In the genomic region with DNA sequence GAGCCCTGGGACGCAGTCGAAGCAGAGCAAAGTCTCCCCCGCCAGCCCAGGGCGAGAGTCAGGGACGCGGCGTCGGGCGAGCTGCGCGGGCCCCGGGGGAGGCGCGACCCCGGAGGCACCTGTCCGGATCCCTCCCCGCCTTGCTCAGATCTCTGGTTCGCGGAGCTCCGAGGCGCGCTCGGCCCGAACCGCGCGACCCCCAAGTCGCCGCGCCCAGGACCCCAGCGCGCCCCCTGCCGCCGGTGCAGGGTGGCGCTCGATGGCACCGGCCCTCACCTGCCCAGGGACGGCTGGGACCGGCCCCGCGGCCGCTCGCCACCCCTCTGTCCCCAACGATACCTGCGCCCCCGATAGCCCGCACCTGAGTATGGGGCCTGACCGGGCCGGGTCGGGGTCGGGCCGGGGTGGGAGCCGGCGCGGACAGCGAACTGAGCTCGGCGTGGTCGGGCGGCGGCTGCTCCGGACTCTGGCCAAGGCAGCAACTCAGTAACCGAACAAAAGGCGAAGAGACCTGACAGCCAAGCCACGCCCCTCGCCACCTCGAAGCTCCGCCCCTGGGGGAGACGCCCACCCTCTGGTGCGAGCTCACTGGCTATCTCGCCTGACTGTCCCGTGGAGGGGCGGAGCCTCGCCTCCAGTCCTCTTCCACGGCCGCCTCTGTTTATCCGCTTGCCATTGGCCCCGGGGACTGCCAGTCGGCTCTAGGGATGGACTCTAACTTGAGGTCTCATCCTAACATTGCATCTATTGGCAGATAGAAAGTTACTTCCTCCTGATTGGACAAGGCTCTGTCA, we compare ENCODE assay signal across 1 cellular context.
A peak's percentile ranks its signal among the peaks of the same experiment; 100 is the strongest.
TF ChIP-seq lines count a peak whose summit lies in the region.

JUP (minus strand) TSS at position 485 of the 794 bp plus-strand sequence. CDS start 14,857 bp downstream, outside the sequence.

TF ChIP-seq in HEK293, 187 proteins besides CTCF, POLR2A, EP300 and RAD21 (continued from another document):
- TF ChIP-seq PATZ1 (tag by site-specific recombination; IDR thresholded peaks at IDR 0.05) (peak; percentile 22; the same call in 1 of the 2 replicates), ZNF48 (tag by site-specific recombination; IDR thresholded peaks at IDR 0.05) (no peak), ZNF785 (tag by site-specific recombination; IDR thresholded peaks at IDR 0.05) (0 out of 2 replicates have a peak, but pooled peaks have one; percentile 24), SP3 (tag by site-specific recombination; IDR thresholded peaks at IDR 0.05) (peak; percentile 98), KLF8 (tag by site-specific recombination; IDR thresholded peaks at IDR 0.05) (peak; percentile 93), SP7 (tag by site-specific recombination; IDR thresholded peaks at IDR 0.05) (0 out of 2 replicates have a peak, but pooled peaks have one; percentile 18), OVOL3 (tag by site-specific recombination; IDR thresholded peaks at IDR 0.05) (no peak), ZNF624 (tag by site-specific recombination; IDR thresholded peaks at IDR 0.05) (no peak), KLF10 (tag by site-specific recombination; IDR thresholded peaks at IDR 0.05) (peak; percentile 97), ZNF843 (tag by site-specific recombination; IDR thresholded peaks at IDR 0.05) (no peak), ZFHX2 (tag by site-specific recombination; conservative IDR thresholded peaks at IDR 0.05) (peak; percentile 65; the same call in 1 of the 2 replicates), KLF9 (tag by site-specific recombination; IDR thresholded peaks at IDR 0.05; ENCODE audit: low read depth) (peak; percentile 92), ZNF169 (tag by site-specific recombination; IDR thresholded peaks at IDR 0.05) (no peak), HOXC10 (CRISPR knock-in tag; IDR thresholded peaks at IDR 0.05) (no peak), ZNF600 (tag by site-specific recombination; IDR thresholded peaks at IDR 0.05) (peak; percentile 99), ZNF629 (tag by site-specific recombination; IDR thresholded peaks at IDR 0.05) (peak; percentile 36; the same call in 1 of the 2 replicates), ZNF670 (tag by site-specific recombination; IDR thresholded peaks at IDR 0.05; ENCODE audit: low read depth) (no peak), ZSCAN5A (tag by site-specific recombination; IDR thresholded peaks at IDR 0.05) (peak; percentile 70; the same call in 1 of the 2 replicates), ZNF112 (tag by site-specific recombination; IDR thresholded peaks at IDR 0.05) (no peak), ZNF660 (tag by site-specific recombination; IDR thresholded peaks at IDR 0.05) (0 out of 2 replicates have a peak, but pooled peaks have one; percentile 85), ZNF398 (tag by site-specific recombination; IDR thresholded peaks at IDR 0.05) (peak; percentile 44; the same call in 1 of the 2 replicates), ZBTB1 (tag by site-specific recombination; IDR thresholded peaks at IDR 0.05) (no peak), IKZF3 (tag by site-specific recombination; IDR thresholded peaks at IDR 0.05) (0 out of 2 replicates have a peak, but pooled peaks have one; percentile 36), ZNF596 (tag by site-specific recombination; IDR thresholded peaks at IDR 0.05) (peak; percentile 68; the same call in 1 of the 2 replicates), ZNF354C (tag by site-specific recombination; IDR thresholded peaks at IDR 0.05; ENCODE audit: borderline replicate concordance, low read depth) (no peak), RBAK (tag by site-specific recombination; IDR thresholded peaks at IDR 0.05) (no peak), BCL11B (tag by site-specific recombination; IDR thresholded peaks at IDR 0.05; ENCODE audit: low read depth) (0 out of 2 replicates have a peak, but pooled peaks have one; percentile 18), GLIS2 (tag by site-specific recombination; IDR thresholded peaks at IDR 0.05) (peak; percentile 61; the same call in 1 of the 2 replicates), BCL11A (tag by site-specific recombination; IDR thresholded peaks at IDR 0.05; ENCODE audit: low read depth) (0 out of 2 replicates have a peak, but pooled peaks have one; percentile 40), ZNF10 (tag by site-specific recombination; IDR thresholded peaks at IDR 0.05) (peak; percentile 97), KLF7 (tag by site-specific recombination; IDR thresholded peaks at IDR 0.05; ENCODE audit: borderline replicate concordance) (0 out of 2 replicates have a peak, but pooled peaks have one; percentile 10), ZBTB48 (tag by site-specific recombination; IDR thresholded peaks at IDR 0.05) (0 out of 2 replicates have a peak, but pooled peaks have one; percentile 51), ZNF324 (tag by site-specific recombination; IDR thresholded peaks at IDR 0.05) (no peak), ZNF830 (tag by site-specific recombination; IDR thresholded peaks at IDR 0.05; ENCODE audit: low read depth) (no peak), SP2 (tag by site-specific recombination; IDR thresholded peaks at IDR 0.05) (peak; percentile 99), PBX3 (CRISPR knock-in tag; IDR thresholded peaks at IDR 0.05) (peak; percentile 96)
- TF ChIP-seq, protein P1, sequence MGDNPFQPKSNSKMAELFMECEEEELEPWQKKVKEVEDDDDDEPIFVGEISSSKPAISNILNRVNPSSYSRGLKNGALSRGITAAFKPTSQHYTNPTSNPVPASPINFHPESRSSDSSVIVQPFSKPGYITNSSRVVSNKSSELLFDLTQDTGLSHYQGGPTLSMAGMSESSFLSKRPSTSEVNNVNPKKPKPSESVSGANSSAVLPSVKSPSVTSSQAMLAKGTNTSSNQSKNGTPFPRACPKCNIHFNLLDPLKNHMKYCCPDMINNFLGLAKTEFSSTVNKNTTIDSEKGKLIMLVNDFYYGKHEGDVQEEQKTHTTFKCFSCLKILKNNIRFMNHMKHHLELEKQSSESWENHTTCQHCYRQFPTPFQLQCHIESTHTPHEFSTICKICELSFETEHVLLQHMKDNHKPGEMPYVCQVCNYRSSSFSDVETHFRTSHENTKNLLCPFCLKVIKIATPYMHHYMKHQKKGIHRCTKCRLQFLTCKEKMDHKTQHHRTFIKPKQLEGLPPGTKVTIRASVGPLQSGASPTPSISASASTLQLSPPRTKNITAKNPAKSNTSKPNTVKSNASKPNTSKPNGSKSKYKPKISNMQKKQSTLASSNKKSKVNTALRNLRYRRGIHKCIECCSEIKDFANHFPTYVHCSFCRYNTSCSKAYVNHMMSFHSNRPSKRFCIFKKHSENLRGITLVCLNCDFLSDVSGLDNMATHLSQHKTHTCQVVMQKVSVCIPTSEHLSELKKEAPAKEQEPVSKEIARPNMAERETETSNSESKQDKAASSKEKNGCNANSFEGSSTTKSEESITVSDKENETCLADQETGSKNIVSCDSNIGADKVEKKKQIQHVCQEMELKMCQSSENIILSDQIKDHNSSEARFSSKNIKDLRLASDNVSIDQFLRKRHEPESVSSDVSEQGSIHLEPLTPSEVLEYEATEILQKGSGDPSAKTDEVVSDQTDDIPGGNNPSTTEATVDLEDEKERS (tag by site-specific recombination; IDR thresholded peaks at IDR 0.05): no peak
- TF ChIP-seq, protein P2, sequence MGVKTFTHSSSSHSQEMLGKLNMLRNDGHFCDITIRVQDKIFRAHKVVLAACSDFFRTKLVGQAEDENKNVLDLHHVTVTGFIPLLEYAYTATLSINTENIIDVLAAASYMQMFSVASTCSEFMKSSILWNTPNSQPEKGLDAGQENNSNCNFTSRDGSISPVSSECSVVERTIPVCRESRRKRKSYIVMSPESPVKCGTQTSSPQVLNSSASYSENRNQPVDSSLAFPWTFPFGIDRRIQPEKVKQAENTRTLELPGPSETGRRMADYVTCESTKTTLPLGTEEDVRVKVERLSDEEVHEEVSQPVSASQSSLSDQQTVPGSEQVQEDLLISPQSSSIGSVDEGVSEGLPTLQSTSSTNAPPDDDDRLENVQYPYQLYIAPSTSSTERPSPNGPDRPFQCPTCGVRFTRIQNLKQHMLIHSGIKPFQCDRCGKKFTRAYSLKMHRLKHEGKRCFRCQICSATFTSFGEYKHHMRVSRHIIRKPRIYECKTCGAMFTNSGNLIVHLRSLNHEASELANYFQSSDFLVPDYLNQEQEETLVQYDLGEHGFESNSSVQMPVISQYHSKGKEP (tag by site-specific recombination; IDR thresholded peaks at IDR 0.05): 0 out of 2 replicates have a peak, but pooled peaks have one; percentile 15
- TF ChIP-seq, protein P3, sequence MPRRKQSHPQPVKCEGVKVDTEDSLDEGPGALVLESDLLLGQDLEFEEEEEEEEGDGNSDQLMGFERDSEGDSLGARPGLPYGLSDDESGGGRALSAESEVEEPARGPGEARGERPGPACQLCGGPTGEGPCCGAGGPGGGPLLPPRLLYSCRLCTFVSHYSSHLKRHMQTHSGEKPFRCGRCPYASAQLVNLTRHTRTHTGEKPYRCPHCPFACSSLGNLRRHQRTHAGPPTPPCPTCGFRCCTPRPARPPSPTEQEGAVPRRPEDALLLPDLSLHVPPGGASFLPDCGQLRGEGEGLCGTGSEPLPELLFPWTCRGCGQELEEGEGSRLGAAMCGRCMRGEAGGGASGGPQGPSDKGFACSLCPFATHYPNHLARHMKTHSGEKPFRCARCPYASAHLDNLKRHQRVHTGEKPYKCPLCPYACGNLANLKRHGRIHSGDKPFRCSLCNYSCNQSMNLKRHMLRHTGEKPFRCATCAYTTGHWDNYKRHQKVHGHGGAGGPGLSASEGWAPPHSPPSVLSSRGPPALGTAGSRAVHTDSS (tag by site-specific recombination; IDR thresholded peaks at IDR 0.05): peak; percentile 32; the same call in 1 of the 2 replicates
- TF ChIP-seq, protein P4, sequence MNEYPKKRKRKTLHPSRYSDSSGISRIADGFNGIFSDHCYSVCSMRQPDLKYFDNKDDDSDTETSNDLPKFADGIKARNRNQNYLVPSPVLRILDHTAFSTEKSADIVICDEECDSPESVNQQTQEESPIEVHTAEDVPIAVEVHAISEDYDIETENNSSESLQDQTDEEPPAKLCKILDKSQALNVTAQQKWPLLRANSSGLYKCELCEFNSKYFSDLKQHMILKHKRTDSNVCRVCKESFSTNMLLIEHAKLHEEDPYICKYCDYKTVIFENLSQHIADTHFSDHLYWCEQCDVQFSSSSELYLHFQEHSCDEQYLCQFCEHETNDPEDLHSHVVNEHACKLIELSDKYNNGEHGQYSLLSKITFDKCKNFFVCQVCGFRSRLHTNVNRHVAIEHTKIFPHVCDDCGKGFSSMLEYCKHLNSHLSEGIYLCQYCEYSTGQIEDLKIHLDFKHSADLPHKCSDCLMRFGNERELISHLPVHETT (tag by site-specific recombination; IDR thresholded peaks at IDR 0.05): 0 out of 2 replicates have a peak, but pooled peaks have one; percentile 6
- TF ChIP-seq, protein P5, sequence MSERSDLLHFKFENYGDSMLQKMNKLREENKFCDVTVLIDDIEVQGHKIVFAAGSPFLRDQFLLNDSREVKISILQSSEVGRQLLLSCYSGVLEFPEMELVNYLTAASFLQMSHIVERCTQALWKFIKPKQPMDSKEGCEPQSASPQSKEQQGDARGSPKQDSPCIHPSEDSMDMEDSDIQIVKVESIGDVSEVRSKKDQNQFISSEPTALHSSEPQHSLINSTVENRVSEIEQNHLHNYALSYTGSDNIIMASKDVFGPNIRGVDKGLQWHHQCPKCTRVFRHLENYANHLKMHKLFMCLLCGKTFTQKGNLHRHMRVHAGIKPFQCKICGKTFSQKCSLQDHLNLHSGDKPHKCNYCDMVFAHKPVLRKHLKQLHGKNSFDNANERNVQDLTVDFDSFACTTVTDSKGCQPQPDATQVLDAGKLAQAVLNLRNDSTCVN (tag by site-specific recombination; optimal IDR thresholded peaks at IDR 0.05): peak; percentile 91
